In the genomic region with DNA sequence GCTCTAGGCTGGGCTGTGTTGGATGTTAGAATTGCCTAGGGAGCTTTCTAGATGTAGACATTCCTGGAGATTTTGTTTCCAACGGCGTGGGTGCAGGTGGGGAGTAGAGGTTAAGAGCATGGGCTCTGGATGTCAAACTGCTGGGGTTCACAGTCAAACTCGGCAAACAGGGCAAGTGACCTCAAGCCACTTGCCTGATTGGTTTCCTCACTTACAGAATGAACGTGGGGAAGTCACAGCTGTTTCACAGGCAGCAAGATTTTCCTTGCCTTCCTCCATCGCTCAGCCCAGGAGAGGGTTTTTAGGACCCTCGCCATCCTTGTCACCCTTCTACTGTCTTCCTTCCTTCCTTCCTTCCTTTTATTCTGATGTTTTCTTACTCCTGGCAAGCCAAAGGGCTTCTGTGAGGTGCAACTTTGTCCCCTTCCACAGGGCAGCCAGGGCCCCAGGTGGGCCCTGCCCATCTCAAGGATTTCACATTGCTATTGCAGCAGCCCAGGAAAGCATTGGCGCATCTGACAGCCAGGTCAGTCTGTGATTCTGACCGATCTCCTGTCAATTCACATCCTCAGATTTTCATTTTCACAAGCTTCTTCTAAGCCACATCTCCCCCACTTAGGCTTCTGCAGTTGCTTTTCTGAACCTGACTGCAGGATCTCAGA, we compare ENCODE assay signal across 14 cellular contexts. TPM values are rescaled to one million over a fixed set of nuclear protein-coding genes. Genes with fewer than 3 reads are reported as not detected.
DNase-seq lines count a peak whose midpoint lies in the region; ATAC-seq and TF ChIP-seq lines count a peak whose summit lies in the region.
"Had no signal": no experiment of that assay in that cellular context is flagged by ENCODE, and none has a peak within 500 bp of the region (broad histone marks: within the 10 kb centered on the region; RNA-seq: fewer than 3 reads in every experiment).

No MANE protein-coding gene starts in this region.

- intact Hi-C loops in breast epithelium (cut with DNase I; ENCODE audit: low total_unique reads), result loop anchor here (10.0 kb wide), 1 partner anchor 80 kb away; no protein-coding TSS in a partner anchor
- intact Hi-C loops in mammary epithelial cell (cut with micrococcal nuclease), result loop anchor here (5.0 kb wide), 1 partner anchor 252 kb away; no protein-coding TSS in a partner anchor
- intact Hi-C loops in upper lobe of right lung (cut with DNase I), result no loop called here

- H3K9me3 ChIP-seq in breast epithelium (no peaks in the 10 kb centered on the region), mammary epithelial cell (replicated peaks; ENCODE audit: insufficient read depth, low read length) (no peaks in the 10 kb centered on the region), neural cell (ENCODE audit: low read length) (no peaks in the 10 kb centered on the region), upper lobe of right lung (no peaks in the 10 kb centered on the region)
- H3K9me3 ChIP-seq: pancreas had no signal

- in situ Hi-C loops in mammary epithelial cell (cut with MboI; ENCODE audit: low sequenced_read_pairs in 2 of 2), result loop anchor here (10.0 kb wide), 2 partner anchors 110 to 120 kb away; no protein-coding TSS in a partner anchor

- H3K79me2 ChIP-seq in mammary epithelial cell (ENCODE audit: insufficient read depth, low read length) (no peaks in the 10 kb centered on the region), neural cell (replicated peaks; ENCODE audit: insufficient read depth, low read length) (no peaks in the 10 kb centered on the region)

- H3K27me3 ChIP-seq in breast epithelium (peaks cover 0 to 70% of the 10 kb centered on the region in 2 donors), mammary epithelial cell (ENCODE audit: insufficient read depth, low read length) (no peaks in the 10 kb centered on the region), neural cell (ENCODE audit: insufficient read depth, low read depth, low read length) (no peaks in the 10 kb centered on the region), upper lobe of right lung (no peaks in the 10 kb centered on the region)

- H3K27ac Mint-ChIP-seq in endothelial cell (ENCODE audit: unreplicated experiment), result peak overlapping the region; percentile 95

- H3K27ac ChIP-seq in breast epithelium, result peak overlapping the region; percentile 67 to 85
- H3K27ac ChIP-seq in mammary epithelial cell (ENCODE audit: insufficient read depth, low read depth, low read length), result no peak overlapping the region
- peak overlapping the region; percentile 67 for H3K27ac ChIP-seq in neural cell (ENCODE audit: low read length)
- H3K27ac ChIP-seq in upper lobe of right lung, result peak overlapping the region; percentile 55
- H3K27ac ChIP-seq: pancreas had no signal

- TF ChIP-seq EP300 in neural cell (conservative IDR thresholded peaks at IDR 0.05; ENCODE audit: poor library complexity, severe bottlenecking), result no peak

- H3K36me3 Mint-ChIP-seq in endothelial cell (ENCODE audit: low read depth, unreplicated experiment), result peaks cover 9% of the 10 kb centered on the region

- H3K27me3 Mint-ChIP-seq in endothelial cell (ENCODE audit: unreplicated experiment), result peaks cover 6% of the 10 kb centered on the region

- no peak for ATAC-seq in upper lobe of right lung
- no peak for ATAC-seq in GM18498 (IDR thresholded peaks at IDR 0.05; ENCODE audit: unreplicated experiment)
- ATAC-seq: pancreas had no signal

- dilution Hi-C loops in mammary epithelial cell (cut with HindIII; ENCODE audit: low sequenced_read_pairs), result no loop called here

- H3K9me2 ChIP-seq in neural cell (ENCODE audit: insufficient read depth, low read length), result no peaks in the 10 kb centered on the region

- H3K4me3 Mint-ChIP-seq in endothelial cell (ENCODE audit: unreplicated experiment), result peak overlapping the region; percentile 76

- H3K4me1 Mint-ChIP-seq in endothelial cell (ENCODE audit: unreplicated experiment), result peaks cover 68% of the 10 kb centered on the region

- H3K9me3 Mint-ChIP-seq in endothelial cell (ENCODE audit: unreplicated experiment), result no peaks in the 10 kb centered on the region

- CTCF ChIA-PET in mammary epithelial cell (lab: Charles Lee; ENCODE audit: low non-redundant PET), result no interaction called here

- H3K36me3 ChIP-seq in breast epithelium (no peaks in the 10 kb centered on the region), mammary epithelial cell (ENCODE audit: insufficient read depth, low read length) (no peaks in the 10 kb centered on the region), neural cell (ENCODE audit: insufficient read depth, low read length) (no peaks in the 10 kb centered on the region), upper lobe of right lung (no peaks in the 10 kb centered on the region)
- H3K36me3 ChIP-seq: pancreas had no signal

- H3F3A ChIP-seq in neural cell (ENCODE audit: insufficient read depth, low read length, poor library complexity, severe bottlenecking), result no peaks in the 10 kb centered on the region

- DNase-seq in breast epithelium (ENCODE audit: low spot score in 2 of 2), result no peak
- DNase-seq in mammary epithelial cell, result no peak
- DNase-seq in endothelial cell (ENCODE audit: low spot score), result no peak
- DNase-seq in upper lobe of right lung, result no peak
- DNase-seq in DMS79 treated with DMSO at 0.1 percent for 48 hours (lab: John Stamatoyannopoulos, UW), result no peak
- no peak for DNase-seq in SKM-1 treated with dmso at 0.1 percent for 144 hours (lab: John Stamatoyannopoulos, UW; ENCODE audit: unreplicated experiment)
- DNase-seq: activated CD4-positive, CD25-positive, alpha-beta regulatory T cell treated with anti-CD3 and anti-CD28 coated beads, Interleukin-2, amount 50 U/mL, for 72 hours; cortex of kidney; NCI-H2029; stimulated activated CD4-positive, alpha-beta T cell treated with anti-CD3 and anti-CD28 coated beads, Interleukin-15, amount 100 ng/mL, for 24 hours had no signal

- no peak overlapping the region for H2AFZ ChIP-seq in mammary epithelial cell (ENCODE audit: low read depth, low read length)
- H2AFZ ChIP-seq in neural cell (ENCODE audit: low read depth, low read length), result no peak overlapping the region

- TF ChIP-seq CTCF in breast epithelium (IDR thresholded peaks at IDR 0.05), result no peak
- no peak for TF ChIP-seq CTCF in mammary epithelial cell (conservative IDR thresholded peaks at IDR 0.05 in 1 of 2, IDR thresholded peaks at IDR 0.05 in 1 of 2; ENCODE audit: extremely low read depth in 1 of 2, insufficient read depth in 1 of 2, low read depth in 1 of 2, low read length in 2 of 2)
- TF ChIP-seq CTCF in endothelial cell (IDR thresholded peaks at IDR 0.05; ENCODE audit: unreplicated experiment), result no peak
- TF ChIP-seq CTCF in neural cell (IDR thresholded peaks at IDR 0.05; ENCODE audit: poor library complexity, severe bottlenecking), result no peak
- TF ChIP-seq CTCF in upper lobe of right lung (IDR thresholded peaks at IDR 0.05), result no peak

- no peaks in the 10 kb centered on the region for H4K20me1 ChIP-seq in mammary epithelial cell (ENCODE audit: insufficient read depth, low read length)
- no peaks in the 10 kb centered on the region for H4K20me1 ChIP-seq in neural cell (ENCODE audit: insufficient read depth)

- no TSS peak for BruUV-seq in mammary epithelial cell (replicated peaks; lab: Mats Ljungman, UMichigan)

- no peak overlapping the region for H3K4me2 ChIP-seq in mammary epithelial cell (ENCODE audit: insufficient read depth, low read depth, low read length)
- H3K4me2 ChIP-seq in neural cell (ENCODE audit: low read length), result no peak overlapping the region

- no peak for TF ChIP-seq POLR2A in breast epithelium (IDR thresholded peaks at IDR 0.05)

- WGBS in mammary epithelial cell (ENCODE audit: low coverage, missing lambda C conversion rate), result 73% methylated on average over 8 of the region's 8 CpGs

- TF ChIP-seq RAD21 in neural cell (conservative IDR thresholded peaks at IDR 0.05), result no peak

- no peak overlapping the region for H3K4me3 ChIP-seq in breast epithelium
- H3K4me3 ChIP-seq in mammary epithelial cell (replicated peaks in 1 of 3; ENCODE audit: insufficient read depth in 1 of 3, low read depth in 2 of 3, low read length in 3 of 3), result no peak overlapping the region
- H3K4me3 ChIP-seq in neural cell (ENCODE audit: low read length), result no peak overlapping the region
- H3K4me3 ChIP-seq in upper lobe of right lung, result no peak overlapping the region
- H3K4me3 ChIP-seq: lung, pancreas had no signal

- no peaks in the 10 kb centered on the region for H3K4me1 ChIP-seq in breast epithelium
- peaks cover 10% of the 10 kb centered on the region for H3K4me1 ChIP-seq in mammary epithelial cell (ENCODE audit: insufficient read depth, low read length)
- peaks cover 42% of the 10 kb centered on the region for H3K4me1 ChIP-seq in upper lobe of right lung

- H3K9ac ChIP-seq in mammary epithelial cell (ENCODE audit: insufficient read depth, low read length), result no peak overlapping the region
- no peak overlapping the region for H3K9ac ChIP-seq in neural cell (ENCODE audit: low read length)

TF ChIP-seq in neural cell, 6 proteins besides CTCF, POLR2A, EP300 and RAD21 (continues in another document):
- TF ChIP-seq POLR2AphosphoS5 (IDR thresholded peaks at IDR 0.05) (no peak), TAF1 (IDR thresholded peaks at IDR 0.05; ENCODE audit: low read depth) (no peak), MXI1 (conservative IDR thresholded peaks at IDR 0.05; ENCODE audit: poor library complexity, severe bottlenecking) (no peak), SMC3 (conservative IDR thresholded peaks at IDR 0.05; ENCODE audit: poor library complexity) (no peak), EZH2 (IDR thresholded peaks at IDR 0.05; ENCODE audit: borderline replicate concordance, insufficient read depth, low read length, poor library complexity, severe bottlenecking) (no peak)

RNA-seq across cellular contexts. Expression of gene RTL5, which starts 7.0 kb away (rescaled TPM):
- total RNA-seq in breast epithelium (1 to 10 TPM; 3.3 to 5.0 (median 5.0) TPM), mammary epithelial cell (1 to 10 TPM; 1.8 to 1.9 TPM), endothelial cell (ENCODE audit: unreplicated experiment) (8.5 TPM), upper lobe of right lung (9.2 TPM)
- polyA plus RNA-seq in mammary epithelial cell (0.65 TPM), neural cell (10.5 and 16.8 TPM in 2 replicates)
- polyA minus RNA-seq in mammary epithelial cell (0.72 TPM), neural cell (11.7 and 13.4 TPM in 2 replicates)

RNA-seq across cellular contexts. Expression of gene PIN4, which starts 56.9 kb away (rescaled TPM):
- 10 to 100 TPM; 11.3 to 20.0 (median 12.5) TPM for total RNA-seq in breast epithelium
- 1 to 10 TPM; 3.0 to 5.5 TPM for total RNA-seq in mammary epithelial cell
- 10.8 TPM for polyA plus RNA-seq in mammary epithelial cell
- not detected for polyA minus RNA-seq in mammary epithelial cell
- total RNA-seq in endothelial cell (ENCODE audit: unreplicated experiment), result 9.3 TPM
- polyA plus RNA-seq in neural cell, result 40.7 and 49.3 TPM in 2 replicates
- 20.7 and 26.2 TPM in 2 replicates for polyA minus RNA-seq in neural cell
- 8.8 TPM for total RNA-seq in upper lobe of right lung
